8 cellular contexts compared by ENCODE assay signal in the genomic region with DNA sequence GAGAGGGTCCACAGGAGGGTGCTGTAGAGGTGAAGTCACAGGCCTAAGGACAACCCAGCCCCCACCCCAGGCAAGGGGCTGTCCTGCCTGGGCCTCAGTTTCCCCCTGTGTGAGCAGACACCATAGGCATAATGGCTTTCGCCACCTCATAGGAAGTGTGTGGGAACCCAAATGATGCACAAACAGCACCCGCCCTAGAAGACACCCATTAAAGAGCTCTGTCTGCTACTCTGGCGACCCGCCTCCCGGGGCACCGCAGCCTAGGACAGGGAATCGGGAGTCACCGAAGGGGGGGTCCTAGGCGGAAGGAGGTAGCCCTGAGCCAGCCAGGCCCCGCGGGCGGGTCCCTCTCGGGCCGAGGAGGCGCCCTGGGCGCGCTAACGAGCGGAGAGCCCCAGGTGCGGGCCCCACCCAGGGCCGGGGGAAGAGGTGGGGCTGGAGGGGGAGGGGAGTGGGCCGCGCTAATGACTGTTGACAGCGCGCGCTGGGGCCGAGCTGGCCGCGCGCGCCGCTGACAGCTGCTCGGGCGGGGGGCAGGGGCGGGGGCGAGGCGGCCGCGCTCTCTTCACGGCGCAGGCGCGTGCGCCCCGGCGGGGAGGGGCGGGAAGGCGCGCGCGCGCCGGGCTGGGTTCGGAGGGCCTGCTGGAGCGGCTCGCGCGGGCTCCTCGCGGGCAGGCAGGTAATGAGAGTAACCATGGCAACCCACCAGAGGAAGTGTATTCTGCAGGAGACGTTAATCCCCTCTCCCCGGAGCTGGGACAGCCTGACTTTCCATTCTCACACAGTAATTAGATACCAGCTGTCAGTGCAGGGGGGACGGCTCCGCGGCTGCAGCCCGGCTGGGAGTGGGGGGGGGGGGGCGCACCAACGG. TPM values are rescaled to one million over a fixed set of nuclear protein-coding genes. Genes with fewer than 3 reads are reported as not detected.
A peak's percentile ranks its signal among the peaks of the same experiment; 100 is the strongest.
DNase-seq lines count a peak whose midpoint lies in the region; ATAC-seq, FAIRE-seq and TF ChIP-seq lines count a peak whose summit lies in the region.

No MANE protein-coding gene starts in this region.

- TF ChIP-seq POLR2A in endothelial cell of umbilical vein (IDR thresholded peaks at IDR 0.05; ENCODE audit: low read depth, low read length) = no peak

- H3K27me3 ChIP-seq in endothelial cell of umbilical vein (ENCODE audit: control insufficient read depth in 2 of 2, insufficient read depth in 2 of 2, low read length in 2 of 2) = peaks cover 0 to 6% of the 10 kb centered on the region in 2 experiments
- H3K27me3 ChIP-seq in stomach smooth muscle (ENCODE audit: control insufficient read depth in 1 of 2, insufficient read depth in 2 of 2, low read length in 2 of 2) = no peaks in the 10 kb centered on the region

- POLR2A ChIA-PET in endothelial cell of umbilical vein (lab: Charles Lee) = interaction anchor here (1.2 kb wide), 1 partner anchor 11 kb away, joined by 3 read pairs; no protein-coding TSS in a partner anchor

- H3K79me2 ChIP-seq in endothelial cell of umbilical vein (ENCODE audit: control insufficient read depth, insufficient read depth, low read length) = no peaks in the 10 kb centered on the region

- in situ Hi-C loops in GM13976 (cut with MboI; ENCODE audit: low sequenced_read_pairs, unreplicated experiment) = no loop called here

- H3K9me1 ChIP-seq in endothelial cell of umbilical vein (replicated peaks; ENCODE audit: control insufficient read depth, extremely low read depth, insufficient read depth, low read length) = no peaks in the 10 kb centered on the region

- H3K36me3 ChIP-seq in endothelial cell of umbilical vein (ENCODE audit: control insufficient read depth in 2 of 2, extremely low read depth in 1 of 2, insufficient read depth in 2 of 2, low read length in 2 of 2) = no peaks in the 10 kb centered on the region
- no peaks in the 10 kb centered on the region for H3K36me3 ChIP-seq in stomach smooth muscle (ENCODE audit: control insufficient read depth in 2 of 2, insufficient read depth in 2 of 2, low read length in 2 of 2)

- DNase-seq in GM13976 (ENCODE audit: low spot score) (peak; percentile 90), NCI-H748 (lab: John Stamatoyannopoulos, UW; ENCODE audit: unreplicated experiment) (peak; percentile 99), endothelial cell of umbilical vein (ENCODE audit: low read depth, low spot score) (no peak), myocyte (ENCODE audit: low read depth) (peak; percentile 47), GF-D8 (lab: John Stamatoyannopoulos, UW) (no peak)
- peak; percentile 84 for DNase-seq in activated CD8-positive, alpha-beta memory T cell treated with anti-CD3 and anti-CD28 coated beads, Interleukin-2, amount 50 U/mL, for 48 hours

- peak overlapping the region; percentile 65 for H3K4me2 ChIP-seq in endothelial cell of umbilical vein (ENCODE audit: insufficient read depth, low read length)

- no TSS peak for BruUV-seq in endothelial cell of umbilical vein (replicated peaks; lab: Mats Ljungman, UMichigan)

- H2AFZ ChIP-seq in endothelial cell of umbilical vein (ENCODE audit: low read depth, low read length) = peak overlapping the region; percentile 87

- peak overlapping the region in 1 of 3 experiments; percentile 38 for H3K4me3 ChIP-seq in endothelial cell of umbilical vein (replicated peaks in 1 of 3; ENCODE audit: insufficient read depth in 1 of 3, low read depth in 1 of 3, low read length in 3 of 3)
- H3K4me3 ChIP-seq in stomach smooth muscle (ENCODE audit: low read length in 2 of 2) = peak overlapping the region; percentile 56 to 70

- TF ChIP-seq CTCF in GM13976 (IDR thresholded peaks at IDR 0.05; ENCODE audit: borderline replicate concordance, control extremely low read depth, extremely low read depth, insufficient read depth, missing control alignments) (no peak), endothelial cell of umbilical vein (IDR thresholded peaks at IDR 0.05; ENCODE audit: extremely low read depth in 1 of 2, insufficient read depth in 1 of 2, low read depth in 1 of 2, low read length in 2 of 2) (no peak)

- peak; percentile 45 for ATAC-seq in HG03442 (IDR thresholded peaks at IDR 0.05; ENCODE audit: unreplicated experiment)

- no peak overlapping the region for H3K27ac ChIP-seq in endothelial cell of umbilical vein (ENCODE audit: insufficient read depth, low read depth, low read length)
- H3K27ac ChIP-seq in stomach smooth muscle (ENCODE audit: low read length) = no peak overlapping the region

- no peak overlapping the region for H3K9ac ChIP-seq in endothelial cell of umbilical vein (replicated peaks; ENCODE audit: extremely low read depth, insufficient read depth, low read length)
- H3K9ac ChIP-seq in stomach smooth muscle (ENCODE audit: low read length in 2 of 2) = no peak overlapping the region

- no peaks in the 10 kb centered on the region for H4K20me1 ChIP-seq in endothelial cell of umbilical vein (replicated peaks; ENCODE audit: control insufficient read depth, extremely low read depth, insufficient read depth, low read length)

- H3K9me3 ChIP-seq in endothelial cell of umbilical vein (replicated peaks; ENCODE audit: control insufficient read depth, insufficient read depth, low read length) (no peaks in the 10 kb centered on the region), stomach smooth muscle (ENCODE audit: control insufficient read depth in 2 of 2, low read length in 2 of 2) (no peaks in the 10 kb centered on the region)

- CTCF ChIA-PET in endothelial cell of umbilical vein (lab: Charles Lee) = interaction anchor here (1.3 kb wide), 2 partner anchors 14 to 116 kb away, joined by 3 to 10 read pairs; no protein-coding TSS in a partner anchor

- H3K4me1 ChIP-seq in endothelial cell of umbilical vein (ENCODE audit: control insufficient read depth, extremely low read depth, insufficient read depth, low read length) (peaks cover 6% of the 10 kb centered on the region), stomach smooth muscle (ENCODE audit: control insufficient read depth, insufficient read depth, low read length) (peaks cover 8% of the 10 kb centered on the region)

- dilution Hi-C loops in endothelial cell of umbilical vein (cut with MboI; ENCODE audit: extremely low pct_ligation_motif_present, low sequenced_read_pairs) = no loop called here

- intact Hi-C loops in endothelial cell of umbilical vein (cut with micrococcal nuclease) = no loop called here

- no peak for FAIRE-seq in endothelial cell of umbilical vein (lab: Jason Lieb, UNC)

TF ChIP-seq in endothelial cell of umbilical vein, 7 proteins besides CTCF, POLR2A, EP300 and RAD21:
- TF ChIP-seq EZH2 (IDR thresholded peaks at IDR 0.05; ENCODE audit: borderline replicate concordance, low read depth, low read length, severe bottlenecking) (no peak), JUN (IDR thresholded peaks at IDR 0.05; ENCODE audit: borderline replicate concordance, insufficient read depth, insufficient read length, low read depth) (no peak), FOS (IDR thresholded peaks at IDR 0.05; ENCODE audit: borderline replicate concordance, insufficient read depth, low read length) (no peak), GATA2 (IDR thresholded peaks at IDR 0.05; ENCODE audit: insufficient read depth, insufficient read length, low read depth, low read length) (no peak)
- TF ChIP-seq, protein P1, sequence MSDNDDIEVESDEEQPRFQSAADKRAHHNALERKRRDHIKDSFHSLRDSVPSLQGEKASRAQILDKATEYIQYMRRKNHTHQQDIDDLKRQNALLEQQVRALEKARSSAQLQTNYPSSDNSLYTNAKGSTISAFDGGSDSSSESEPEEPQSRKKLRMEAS (IDR thresholded peaks at IDR 0.05; ENCODE audit: insufficient read depth, insufficient read length) = no peak

RNA-seq across cellular contexts. Expression of gene NOL4L, which starts 48.9 kb away (rescaled TPM):
- total RNA-seq in endothelial cell of umbilical vein (79.6 and 95.0 TPM in 2 replicates), myocyte (2.5 and 3.1 TPM in 2 replicates)
- 55.2 and 58.1 TPM in 2 replicates for polyA plus RNA-seq in endothelial cell of umbilical vein
- polyA plus RNA-seq in endothelial cell of umbilical vein (2011; cell fraction: cytosol; rRNA removed) = 42.4 and 42.5 TPM in 2 replicates
- polyA plus RNA-seq in endothelial cell of umbilical vein (2011; cell fraction: nucleus; rRNA removed) = 132 and 143 TPM in 2 replicates
- 54.1 and 60.6 TPM in 2 replicates for polyA plus RNA-seq in endothelial cell of umbilical vein (2012)
- polyA minus RNA-seq in endothelial cell of umbilical vein = 44.9 and 54.7 TPM in 2 replicates
- polyA minus RNA-seq in endothelial cell of umbilical vein (2011; cell fraction: cytosol; rRNA and poly(A)+ RNA removed) = 3.8 TPM
- polyA minus RNA-seq in endothelial cell of umbilical vein (2011; cell fraction: nucleus; rRNA and poly(A)+ RNA removed) = 32.4 and 47.6 TPM in 2 replicates
- polyA plus RNA-seq in myocyte (2012) = 6.8 TPM

Comparison
In these comparisons a context has a peak if more than half of its experiments do, and no peak if none do; other contexts are left out.
1. DNase-seq: peak in GM13976 (single experiment), NCI-H748 (single experiment), activated CD8-positive, alpha-beta memory T cell treated with anti-CD3 and anti-CD28 coated beads, Interleukin-2, amount 50 U/mL, for 48 hours (single experiment) and myocyte (single experiment); none in endothelial cell of umbilical vein (single experiment) and GF-D8 (single experiment).
2. RNA of gene NOL4L, which starts 48.9 kb away (total RNA-seq): 79.6 to 95.0 TPM in endothelial cell of umbilical vein; 2.5 to 3.1 TPM in myocyte; every median in the first group is over 10 times any median in the second.